1 cellular context compared by ENCODE assay signal in the genomic region with DNA sequence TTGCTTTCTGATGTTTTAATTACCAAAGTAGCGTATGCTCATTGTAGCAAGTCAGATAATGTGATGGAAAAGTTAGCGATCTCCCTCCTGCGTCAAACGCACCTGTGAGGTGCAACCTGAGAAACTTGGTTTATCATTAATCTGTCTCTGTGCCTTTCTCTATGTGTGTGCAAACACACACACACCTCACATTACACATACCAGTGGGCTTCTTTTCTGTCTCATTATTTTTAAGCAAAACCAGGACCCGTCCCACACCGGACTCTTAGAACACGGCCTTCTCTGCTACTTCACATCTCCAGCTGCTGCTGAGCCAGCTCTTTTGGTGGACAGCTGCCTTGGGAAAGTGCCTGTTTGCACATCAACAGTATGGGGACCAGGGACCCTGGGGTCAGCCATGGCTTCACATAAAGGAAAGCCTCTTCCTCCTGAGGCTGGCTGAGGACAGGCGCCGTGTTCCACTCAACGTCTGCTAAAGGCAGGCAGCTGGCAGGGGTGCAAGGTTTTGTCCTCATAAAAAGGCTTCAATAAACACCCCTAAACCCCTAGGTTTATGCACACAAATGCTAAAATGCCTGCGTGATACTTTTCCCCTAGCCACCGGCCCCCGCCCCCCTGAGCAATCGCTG.
TF ChIP-seq lines count a peak whose summit lies in the region.

No MANE protein-coding gene starts in this region.

TF ChIP-seq in GM23338, 12 proteins besides CTCF, POLR2A, EP300 and RAD21:
- no peak for TF ChIP-seq CREB1 (CRISPR knock-in tag; IDR thresholded peaks at IDR 0.05; ENCODE audit: low read depth)
- no peak for TF ChIP-seq ZNF114 (CRISPR knock-in tag; IDR thresholded peaks at IDR 0.05)
- TF ChIP-seq, protein P1, sequence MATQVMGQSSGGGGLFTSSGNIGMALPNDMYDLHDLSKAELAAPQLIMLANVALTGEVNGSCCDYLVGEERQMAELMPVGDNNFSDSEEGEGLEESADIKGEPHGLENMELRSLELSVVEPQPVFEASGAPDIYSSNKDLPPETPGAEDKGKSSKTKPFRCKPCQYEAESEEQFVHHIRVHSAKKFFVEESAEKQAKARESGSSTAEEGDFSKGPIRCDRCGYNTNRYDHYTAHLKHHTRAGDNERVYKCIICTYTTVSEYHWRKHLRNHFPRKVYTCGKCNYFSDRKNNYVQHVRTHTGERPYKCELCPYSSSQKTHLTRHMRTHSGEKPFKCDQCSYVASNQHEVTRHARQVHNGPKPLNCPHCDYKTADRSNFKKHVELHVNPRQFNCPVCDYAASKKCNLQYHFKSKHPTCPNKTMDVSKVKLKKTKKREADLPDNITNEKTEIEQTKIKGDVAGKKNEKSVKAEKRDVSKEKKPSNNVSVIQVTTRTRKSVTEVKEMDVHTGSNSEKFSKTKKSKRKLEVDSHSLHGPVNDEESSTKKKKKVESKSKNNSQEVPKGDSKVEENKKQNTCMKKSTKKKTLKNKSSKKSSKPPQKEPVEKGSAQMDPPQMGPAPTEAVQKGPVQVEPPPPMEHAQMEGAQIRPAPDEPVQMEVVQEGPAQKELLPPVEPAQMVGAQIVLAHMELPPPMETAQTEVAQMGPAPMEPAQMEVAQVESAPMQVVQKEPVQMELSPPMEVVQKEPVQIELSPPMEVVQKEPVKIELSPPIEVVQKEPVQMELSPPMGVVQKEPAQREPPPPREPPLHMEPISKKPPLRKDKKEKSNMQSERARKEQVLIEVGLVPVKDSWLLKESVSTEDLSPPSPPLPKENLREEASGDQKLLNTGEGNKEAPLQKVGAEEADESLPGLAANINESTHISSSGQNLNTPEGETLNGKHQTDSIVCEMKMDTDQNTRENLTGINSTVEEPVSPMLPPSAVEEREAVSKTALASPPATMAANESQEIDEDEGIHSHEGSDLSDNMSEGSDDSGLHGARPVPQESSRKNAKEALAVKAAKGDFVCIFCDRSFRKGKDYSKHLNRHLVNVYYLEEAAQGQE (IDR thresholded peaks at IDR 0.05; ENCODE audit: unreplicated experiment): no peak
- TF ChIP-seq STAT1 (IDR thresholded peaks at IDR 0.05; ENCODE audit: unreplicated experiment): no peak
- TF ChIP-seq, protein P2, sequence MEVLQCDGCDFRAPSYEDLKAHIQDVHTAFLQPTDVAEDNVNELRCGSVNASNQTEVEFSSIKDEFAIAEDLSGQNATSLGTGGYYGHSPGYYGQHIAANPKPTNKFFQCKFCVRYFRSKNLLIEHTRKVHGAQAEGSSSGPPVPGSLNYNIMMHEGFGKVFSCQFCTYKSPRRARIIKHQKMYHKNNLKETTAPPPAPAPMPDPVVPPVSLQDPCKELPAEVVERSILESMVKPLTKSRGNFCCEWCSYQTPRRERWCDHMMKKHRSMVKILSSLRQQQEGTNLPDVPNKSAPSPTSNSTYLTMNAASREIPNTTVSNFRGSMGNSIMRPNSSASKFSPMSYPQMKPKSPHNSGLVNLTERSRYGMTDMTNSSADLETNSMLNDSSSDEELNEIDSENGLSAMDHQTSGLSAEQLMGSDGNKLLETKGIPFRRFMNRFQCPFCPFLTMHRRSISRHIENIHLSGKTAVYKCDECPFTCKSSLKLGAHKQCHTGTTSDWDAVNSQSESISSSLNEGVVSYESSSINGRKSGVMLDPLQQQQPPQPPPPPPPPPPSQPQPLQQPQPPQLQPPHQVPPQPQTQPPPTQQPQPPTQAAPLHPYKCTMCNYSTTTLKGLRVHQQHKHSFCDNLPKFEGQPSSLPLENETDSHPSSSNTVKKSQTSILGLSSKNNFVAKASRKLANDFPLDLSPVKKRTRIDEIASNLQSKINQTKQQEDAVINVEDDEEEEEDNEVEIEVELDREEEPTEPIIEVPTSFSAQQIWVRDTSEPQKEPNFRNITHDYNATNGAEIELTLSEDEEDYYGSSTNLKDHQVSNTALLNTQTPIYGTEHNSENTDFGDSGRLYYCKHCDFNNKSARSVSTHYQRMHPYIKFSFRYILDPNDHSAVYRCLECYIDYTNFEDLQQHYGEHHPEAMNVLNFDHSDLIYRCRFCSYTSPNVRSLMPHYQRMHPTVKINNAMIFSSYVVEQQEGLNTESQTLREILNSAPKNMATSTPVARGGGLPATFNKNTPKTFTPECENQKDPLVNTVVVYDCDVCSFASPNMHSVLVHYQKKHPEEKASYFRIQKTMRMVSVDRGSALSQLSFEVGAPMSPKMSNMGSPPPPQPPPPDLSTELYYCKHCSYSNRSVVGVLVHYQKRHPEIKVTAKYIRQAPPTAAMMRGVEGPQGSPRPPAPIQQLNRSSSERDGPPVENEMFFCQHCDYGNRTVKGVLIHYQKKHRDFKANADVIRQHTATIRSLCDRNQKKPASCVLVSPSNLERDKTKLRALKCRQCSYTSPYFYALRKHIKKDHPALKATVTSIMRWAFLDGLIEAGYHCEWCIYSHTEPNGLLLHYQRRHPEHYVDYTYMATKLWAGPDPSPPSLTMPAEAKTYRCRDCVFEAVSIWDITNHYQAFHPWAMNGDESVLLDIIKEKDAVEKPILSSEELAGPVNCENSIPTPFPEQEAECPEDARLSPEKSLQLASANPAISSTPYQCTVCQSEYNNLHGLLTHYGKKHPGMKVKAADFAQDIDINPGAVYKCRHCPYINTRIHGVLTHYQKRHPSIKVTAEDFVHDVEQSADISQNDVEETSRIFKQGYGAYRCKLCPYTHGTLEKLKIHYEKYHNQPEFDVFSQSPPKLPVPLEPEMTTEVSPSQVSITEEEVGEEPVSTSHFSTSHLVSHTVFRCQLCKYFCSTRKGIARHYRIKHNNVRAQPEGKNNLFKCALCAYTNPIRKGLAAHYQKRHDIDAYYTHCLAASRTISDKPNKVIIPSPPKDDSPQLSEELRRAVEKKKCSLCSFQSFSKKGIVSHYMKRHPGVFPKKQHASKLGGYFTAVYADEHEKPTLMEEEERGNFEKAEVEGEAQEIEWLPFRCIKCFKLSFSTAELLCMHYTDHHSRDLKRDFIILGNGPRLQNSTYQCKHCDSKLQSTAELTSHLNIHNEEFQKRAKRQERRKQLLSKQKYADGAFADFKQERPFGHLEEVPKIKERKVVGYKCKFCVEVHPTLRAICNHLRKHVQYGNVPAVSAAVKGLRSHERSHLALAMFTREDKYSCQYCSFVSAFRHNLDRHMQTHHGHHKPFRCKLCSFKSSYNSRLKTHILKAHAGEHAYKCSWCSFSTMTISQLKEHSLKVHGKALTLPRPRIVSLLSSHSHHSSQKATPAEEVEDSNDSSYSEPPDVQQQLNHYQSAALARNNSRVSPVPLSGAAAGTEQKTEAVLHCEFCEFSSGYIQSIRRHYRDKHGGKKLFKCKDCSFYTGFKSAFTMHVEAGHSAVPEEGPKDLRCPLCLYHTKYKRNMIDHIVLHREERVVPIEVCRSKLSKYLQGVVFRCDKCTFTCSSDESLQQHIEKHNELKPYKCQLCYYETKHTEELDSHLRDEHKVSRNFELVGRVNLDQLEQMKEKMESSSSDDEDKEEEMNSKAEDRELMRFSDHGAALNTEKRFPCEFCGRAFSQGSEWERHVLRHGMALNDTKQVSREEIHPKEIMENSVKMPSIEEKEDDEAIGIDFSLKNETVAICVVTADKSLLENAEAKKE (CRISPR knock-in tag; IDR thresholded peaks at IDR 0.05): no peak
- no peak for TF ChIP-seq NANOG (IDR thresholded peaks at IDR 0.05; ENCODE audit: borderline replicate concordance)
- no peak for TF ChIP-seq POLR2AphosphoS5 (IDR thresholded peaks at IDR 0.05; ENCODE audit: low read depth)
- TF ChIP-seq EZH2 (IDR thresholded peaks at IDR 0.05; ENCODE audit: low read depth, unreplicated experiment): no peak
- TF ChIP-seq EZH2phosphoT487 (IDR thresholded peaks at IDR 0.05; ENCODE audit: unreplicated experiment): no peak
- TF ChIP-seq, protein P3, sequence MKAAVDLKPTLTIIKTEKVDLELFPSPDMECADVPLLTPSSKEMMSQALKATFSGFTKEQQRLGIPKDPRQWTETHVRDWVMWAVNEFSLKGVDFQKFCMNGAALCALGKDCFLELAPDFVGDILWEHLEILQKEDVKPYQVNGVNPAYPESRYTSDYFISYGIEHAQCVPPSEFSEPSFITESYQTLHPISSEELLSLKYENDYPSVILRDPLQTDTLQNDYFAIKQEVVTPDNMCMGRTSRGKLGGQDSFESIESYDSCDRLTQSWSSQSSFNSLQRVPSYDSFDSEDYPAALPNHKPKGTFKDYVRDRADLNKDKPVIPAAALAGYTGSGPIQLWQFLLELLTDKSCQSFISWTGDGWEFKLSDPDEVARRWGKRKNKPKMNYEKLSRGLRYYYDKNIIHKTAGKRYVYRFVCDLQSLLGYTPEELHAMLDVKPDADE (IDR thresholded peaks at IDR 0.05): no peak
- no peak for TF ChIP-seq ZNF331 (CRISPR knock-in tag; IDR thresholded peaks at IDR 0.05; ENCODE audit: low read depth)
- no peak for TF ChIP-seq JUNB (IDR thresholded peaks at IDR 0.05; ENCODE audit: unreplicated experiment)
TF ChIP-seq in GM23338: peak in this region for 0.
